In the genomic region with DNA sequence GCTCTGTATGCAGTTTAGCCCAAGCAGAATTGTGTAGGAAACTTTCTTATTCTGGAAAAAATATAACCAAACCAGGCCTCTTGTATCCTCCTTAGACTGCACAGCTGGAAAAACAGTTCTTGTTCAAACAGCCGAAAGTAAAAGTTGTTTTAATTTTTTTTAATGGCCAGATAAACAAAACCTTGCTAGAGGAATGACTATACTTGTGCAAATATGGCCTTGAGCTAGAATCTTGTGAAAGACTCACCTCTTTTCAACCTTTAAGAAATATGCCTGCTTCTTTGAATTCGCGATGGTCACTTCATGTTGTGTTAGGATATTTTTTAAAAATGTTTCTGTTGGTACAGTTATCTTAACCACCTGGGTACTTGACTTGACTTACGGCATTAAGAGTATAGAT, we compare ENCODE assay signal across 13 cellular contexts.
"Had no signal": no experiment of that assay in that cellular context is flagged by ENCODE, and none has a peak within 500 bp of the region (broad histone marks: within the 10 kb centered on the region; RNA-seq: fewer than 3 reads in every experiment).

No MANE protein-coding gene starts in this region.

- DNase-seq: activated naive CD4-positive, alpha-beta T cell treated with anti-CD3 and anti-CD28 coated beads, Interleukin-2, amount 10 ng/mL, durations not matched to agents 7 days and 5 days; heart left ventricle; left ventricle myocardium inferior; occipital lobe; stimulated activated CD4-positive, alpha-beta T cell treated with anti-CD3 and anti-CD28 coated beads, Interleukin-4, amount 100 ng/mL, for 4 hours; stimulated activated naive CD8-positive, alpha-beta T cell treated with anti-CD3 and anti-CD28 coated beads, Interleukin-15, amount 100 ng/mL, for 72 hours; SW 1271; T-helper 9 cell had no signal

- FAIRE-seq: frontal cortex had no signal

- H3K27ac ChIP-seq: heart left ventricle, left ventricle myocardium inferior, vagina had no signal

- ATAC-seq: heart left ventricle; natural killer cell treated with Interleukin-12 subunit alpha and Interleukin-12 subunit beta and Interleukin-15 and Interleukin-18, amount 100 ng/mL, for 72 hours; stimulated activated naive CD8-positive, alpha-beta T cell treated with anti-CD3 and anti-CD28 coated beads, Interleukin-15, amount 100 ng/mL, for 72 hours had no signal

- H3K4me3 Mint-ChIP-seq: activated naive CD4-positive, alpha-beta T cell treated with anti-CD3 and anti-CD28 coated beads, Interleukin-2, amount 10 ng/mL, durations not matched to agents 7 days and 5 days; brain; memory B cell; natural killer cell treated with Interleukin-12 subunit alpha and Interleukin-12 subunit beta and Interleukin-15 and Interleukin-18, amount 100 ng/mL, for 72 hours; stimulated activated naive CD8-positive, alpha-beta T cell treated with anti-CD3 and anti-CD28 coated beads, Interleukin-15, amount 100 ng/mL, for 72 hours had no signal

- H3K4me3 ChIP-seq: heart left ventricle, left ventricle myocardium inferior, vagina had no signal

- H3K36me3 ChIP-seq: heart left ventricle, left ventricle myocardium inferior, vagina had no signal

- H3K4me1 Mint-ChIP-seq: memory B cell; stimulated activated naive CD8-positive, alpha-beta T cell treated with anti-CD3 and anti-CD28 coated beads, Interleukin-15, amount 100 ng/mL, for 72 hours had no signal

- H3K27me3 Mint-ChIP-seq: brain, memory B cell had no signal

- H3K27ac Mint-ChIP-seq: activated naive CD4-positive, alpha-beta T cell treated with anti-CD3 and anti-CD28 coated beads, Interleukin-2, amount 10 ng/mL, durations not matched to agents 7 days and 5 days; memory B cell; natural killer cell treated with Interleukin-12 subunit alpha and Interleukin-12 subunit beta and Interleukin-15 and Interleukin-18, amount 100 ng/mL, for 72 hours; stimulated activated naive CD8-positive, alpha-beta T cell treated with anti-CD3 and anti-CD28 coated beads, Interleukin-15, amount 100 ng/mL, for 72 hours had no signal

- H3K36me3 Mint-ChIP-seq: activated naive CD4-positive, alpha-beta T cell treated with anti-CD3 and anti-CD28 coated beads, Interleukin-2, amount 10 ng/mL, durations not matched to agents 7 days and 5 days; brain; memory B cell; natural killer cell treated with Interleukin-12 subunit alpha and Interleukin-12 subunit beta and Interleukin-15 and Interleukin-18, amount 100 ng/mL, for 72 hours had no signal

- H3K9me3 Mint-ChIP-seq: activated naive CD4-positive, alpha-beta T cell treated with anti-CD3 and anti-CD28 coated beads, Interleukin-2, amount 10 ng/mL, durations not matched to agents 7 days and 5 days; memory B cell; natural killer cell treated with Interleukin-12 subunit alpha and Interleukin-12 subunit beta and Interleukin-15 and Interleukin-18, amount 100 ng/mL, for 72 hours; stimulated activated naive CD8-positive, alpha-beta T cell treated with anti-CD3 and anti-CD28 coated beads, Interleukin-15, amount 100 ng/mL, for 72 hours had no signal

- H3K27me3 ChIP-seq: heart left ventricle, vagina had no signal

- H3K9me3 ChIP-seq: heart left ventricle, left ventricle myocardium inferior, vagina had no signal
